ENCODE assay signal across 1 cellular context in the genomic region with DNA sequence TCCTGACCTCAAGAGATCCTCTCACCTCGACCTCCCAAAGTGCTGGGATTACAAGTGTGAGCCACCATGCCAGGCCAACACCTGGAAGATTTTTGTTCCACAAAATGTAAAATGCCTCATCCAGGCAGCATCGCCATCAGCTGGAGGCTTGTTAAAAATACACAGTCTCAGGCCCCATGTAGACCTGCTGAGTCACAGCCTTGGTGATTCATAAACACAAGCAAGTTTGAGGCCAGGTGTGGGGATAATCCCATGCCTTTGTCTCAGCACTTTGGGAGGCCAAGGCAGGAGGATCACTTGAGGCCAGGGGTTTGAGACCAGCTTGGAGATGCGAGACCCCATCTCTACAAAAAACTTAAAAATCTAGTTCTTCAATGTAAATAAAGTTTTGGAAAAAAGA.
A peak's percentile ranks its signal among the peaks of the same experiment; 100 is the strongest.
TF ChIP-seq lines count a peak whose summit lies in the region.

No MANE protein-coding gene starts in this region.

TF ChIP-seq in K562, 482 proteins besides CTCF, POLR2A, EP300 and RAD21 (continued from another document and continues in another):
- TF ChIP-seq, protein P1, sequence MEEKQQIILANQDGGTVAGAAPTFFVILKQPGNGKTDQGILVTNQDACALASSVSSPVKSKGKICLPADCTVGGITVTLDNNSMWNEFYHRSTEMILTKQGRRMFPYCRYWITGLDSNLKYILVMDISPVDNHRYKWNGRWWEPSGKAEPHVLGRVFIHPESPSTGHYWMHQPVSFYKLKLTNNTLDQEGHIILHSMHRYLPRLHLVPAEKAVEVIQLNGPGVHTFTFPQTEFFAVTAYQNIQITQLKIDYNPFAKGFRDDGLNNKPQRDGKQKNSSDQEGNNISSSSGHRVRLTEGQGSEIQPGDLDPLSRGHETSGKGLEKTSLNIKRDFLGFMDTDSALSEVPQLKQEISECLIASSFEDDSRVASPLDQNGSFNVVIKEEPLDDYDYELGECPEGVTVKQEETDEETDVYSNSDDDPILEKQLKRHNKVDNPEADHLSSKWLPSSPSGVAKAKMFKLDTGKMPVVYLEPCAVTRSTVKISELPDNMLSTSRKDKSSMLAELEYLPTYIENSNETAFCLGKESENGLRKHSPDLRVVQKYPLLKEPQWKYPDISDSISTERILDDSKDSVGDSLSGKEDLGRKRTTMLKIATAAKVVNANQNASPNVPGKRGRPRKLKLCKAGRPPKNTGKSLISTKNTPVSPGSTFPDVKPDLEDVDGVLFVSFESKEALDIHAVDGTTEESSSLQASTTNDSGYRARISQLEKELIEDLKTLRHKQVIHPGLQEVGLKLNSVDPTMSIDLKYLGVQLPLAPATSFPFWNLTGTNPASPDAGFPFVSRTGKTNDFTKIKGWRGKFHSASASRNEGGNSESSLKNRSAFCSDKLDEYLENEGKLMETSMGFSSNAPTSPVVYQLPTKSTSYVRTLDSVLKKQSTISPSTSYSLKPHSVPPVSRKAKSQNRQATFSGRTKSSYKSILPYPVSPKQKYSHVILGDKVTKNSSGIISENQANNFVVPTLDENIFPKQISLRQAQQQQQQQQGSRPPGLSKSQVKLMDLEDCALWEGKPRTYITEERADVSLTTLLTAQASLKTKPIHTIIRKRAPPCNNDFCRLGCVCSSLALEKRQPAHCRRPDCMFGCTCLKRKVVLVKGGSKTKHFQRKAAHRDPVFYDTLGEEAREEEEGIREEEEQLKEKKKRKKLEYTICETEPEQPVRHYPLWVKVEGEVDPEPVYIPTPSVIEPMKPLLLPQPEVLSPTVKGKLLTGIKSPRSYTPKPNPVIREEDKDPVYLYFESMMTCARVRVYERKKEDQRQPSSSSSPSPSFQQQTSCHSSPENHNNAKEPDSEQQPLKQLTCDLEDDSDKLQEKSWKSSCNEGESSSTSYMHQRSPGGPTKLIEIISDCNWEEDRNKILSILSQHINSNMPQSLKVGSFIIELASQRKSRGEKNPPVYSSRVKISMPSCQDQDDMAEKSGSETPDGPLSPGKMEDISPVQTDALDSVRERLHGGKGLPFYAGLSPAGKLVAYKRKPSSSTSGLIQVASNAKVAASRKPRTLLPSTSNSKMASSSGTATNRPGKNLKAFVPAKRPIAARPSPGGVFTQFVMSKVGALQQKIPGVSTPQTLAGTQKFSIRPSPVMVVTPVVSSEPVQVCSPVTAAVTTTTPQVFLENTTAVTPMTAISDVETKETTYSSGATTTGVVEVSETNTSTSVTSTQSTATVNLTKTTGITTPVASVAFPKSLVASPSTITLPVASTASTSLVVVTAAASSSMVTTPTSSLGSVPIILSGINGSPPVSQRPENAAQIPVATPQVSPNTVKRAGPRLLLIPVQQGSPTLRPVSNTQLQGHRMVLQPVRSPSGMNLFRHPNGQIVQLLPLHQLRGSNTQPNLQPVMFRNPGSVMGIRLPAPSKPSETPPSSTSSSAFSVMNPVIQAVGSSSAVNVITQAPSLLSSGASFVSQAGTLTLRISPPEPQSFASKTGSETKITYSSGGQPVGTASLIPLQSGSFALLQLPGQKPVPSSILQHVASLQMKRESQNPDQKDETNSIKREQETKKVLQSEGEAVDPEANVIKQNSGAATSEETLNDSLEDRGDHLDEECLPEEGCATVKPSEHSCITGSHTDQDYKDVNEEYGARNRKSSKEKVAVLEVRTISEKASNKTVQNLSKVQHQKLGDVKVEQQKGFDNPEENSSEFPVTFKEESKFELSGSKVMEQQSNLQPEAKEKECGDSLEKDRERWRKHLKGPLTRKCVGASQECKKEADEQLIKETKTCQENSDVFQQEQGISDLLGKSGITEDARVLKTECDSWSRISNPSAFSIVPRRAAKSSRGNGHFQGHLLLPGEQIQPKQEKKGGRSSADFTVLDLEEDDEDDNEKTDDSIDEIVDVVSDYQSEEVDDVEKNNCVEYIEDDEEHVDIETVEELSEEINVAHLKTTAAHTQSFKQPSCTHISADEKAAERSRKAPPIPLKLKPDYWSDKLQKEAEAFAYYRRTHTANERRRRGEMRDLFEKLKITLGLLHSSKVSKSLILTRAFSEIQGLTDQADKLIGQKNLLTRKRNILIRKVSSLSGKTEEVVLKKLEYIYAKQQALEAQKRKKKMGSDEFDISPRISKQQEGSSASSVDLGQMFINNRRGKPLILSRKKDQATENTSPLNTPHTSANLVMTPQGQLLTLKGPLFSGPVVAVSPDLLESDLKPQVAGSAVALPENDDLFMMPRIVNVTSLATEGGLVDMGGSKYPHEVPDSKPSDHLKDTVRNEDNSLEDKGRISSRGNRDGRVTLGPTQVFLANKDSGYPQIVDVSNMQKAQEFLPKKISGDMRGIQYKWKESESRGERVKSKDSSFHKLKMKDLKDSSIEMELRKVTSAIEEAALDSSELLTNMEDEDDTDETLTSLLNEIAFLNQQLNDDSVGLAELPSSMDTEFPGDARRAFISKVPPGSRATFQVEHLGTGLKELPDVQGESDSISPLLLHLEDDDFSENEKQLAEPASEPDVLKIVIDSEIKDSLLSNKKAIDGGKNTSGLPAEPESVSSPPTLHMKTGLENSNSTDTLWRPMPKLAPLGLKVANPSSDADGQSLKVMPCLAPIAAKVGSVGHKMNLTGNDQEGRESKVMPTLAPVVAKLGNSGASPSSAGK (IDR thresholded peaks at IDR 0.05) = no peak
- TF ChIP-seq, protein P2, sequence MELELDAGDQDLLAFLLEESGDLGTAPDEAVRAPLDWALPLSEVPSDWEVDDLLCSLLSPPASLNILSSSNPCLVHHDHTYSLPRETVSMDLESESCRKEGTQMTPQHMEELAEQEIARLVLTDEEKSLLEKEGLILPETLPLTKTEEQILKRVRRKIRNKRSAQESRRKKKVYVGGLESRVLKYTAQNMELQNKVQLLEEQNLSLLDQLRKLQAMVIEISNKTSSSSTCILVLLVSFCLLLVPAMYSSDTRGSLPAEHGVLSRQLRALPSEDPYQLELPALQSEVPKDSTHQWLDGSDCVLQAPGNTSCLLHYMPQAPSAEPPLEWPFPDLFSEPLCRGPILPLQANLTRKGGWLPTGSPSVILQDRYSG (tag; conservative IDR thresholded peaks at IDR 0.05; ENCODE audit: low read depth) = no peak
- peak; percentile 17; the same call in 1 of the 2 replicates for TF ChIP-seq GATAD2A (IDR thresholded peaks at IDR 0.05)
- TF ChIP-seq BRCA1 (IDR thresholded peaks at IDR 0.05) = no peak
- TF ChIP-seq BRCA1 (CRISPR knock-in tag; IDR thresholded peaks at IDR 0.05) = no peak
- peak; percentile 84 for TF ChIP-seq MAFF (IDR thresholded peaks at IDR 0.05; ENCODE audit: low read length)
- TF ChIP-seq EP400 (IDR thresholded peaks at IDR 0.05) = 0 out of 2 replicates have a peak, but pooled peaks have one; percentile 12
- no peak for TF ChIP-seq YBX1 (IDR thresholded peaks at IDR 0.05)
- no peak for TF ChIP-seq SREBF1 (IDR thresholded peaks at IDR 0.05; ENCODE audit: borderline replicate concordance, low read depth, low read length)
- TF ChIP-seq ZNF224 (CRISPR knock-in tag; IDR thresholded peaks at IDR 0.05) = no peak
- peak; percentile 83 for TF ChIP-seq SOX6 (IDR thresholded peaks at IDR 0.05)
- TF ChIP-seq LARP7 (IDR thresholded peaks at IDR 0.05) = no peak
- TF ChIP-seq E4F1 (CRISPR knock-in tag; IDR thresholded peaks at IDR 0.05; ENCODE audit: borderline replicate concordance) = no peak
- TF ChIP-seq CCNT2 (IDR thresholded peaks at IDR 0.05; ENCODE audit: borderline replicate concordance, extremely low read depth, insufficient read length, low read depth, low read length) = no peak
- TF ChIP-seq, protein P3, sequence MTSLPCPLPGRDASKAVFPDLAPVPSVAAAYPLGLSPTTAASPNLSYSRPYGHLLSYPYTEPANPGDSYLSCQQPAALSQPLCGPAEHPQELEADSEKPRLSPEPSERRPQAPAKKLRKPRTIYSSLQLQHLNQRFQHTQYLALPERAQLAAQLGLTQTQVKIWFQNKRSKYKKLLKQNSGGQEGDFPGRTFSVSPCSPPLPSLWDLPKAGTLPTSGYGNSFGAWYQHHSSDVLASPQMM (CRISPR knock-in tag; IDR thresholded peaks at IDR 0.05) = no peak
- no peak for TF ChIP-seq ZNF124 (CRISPR knock-in tag; IDR thresholded peaks at IDR 0.05)
- TF ChIP-seq TRIM28 (IDR thresholded peaks at IDR 0.05) = no peak
- no peak for TF ChIP-seq RBBP5 (IDR thresholded peaks at IDR 0.05; ENCODE audit: borderline replicate concordance, insufficient read depth, low read length, poor library complexity, severe bottlenecking)
- TF ChIP-seq, protein P4, sequence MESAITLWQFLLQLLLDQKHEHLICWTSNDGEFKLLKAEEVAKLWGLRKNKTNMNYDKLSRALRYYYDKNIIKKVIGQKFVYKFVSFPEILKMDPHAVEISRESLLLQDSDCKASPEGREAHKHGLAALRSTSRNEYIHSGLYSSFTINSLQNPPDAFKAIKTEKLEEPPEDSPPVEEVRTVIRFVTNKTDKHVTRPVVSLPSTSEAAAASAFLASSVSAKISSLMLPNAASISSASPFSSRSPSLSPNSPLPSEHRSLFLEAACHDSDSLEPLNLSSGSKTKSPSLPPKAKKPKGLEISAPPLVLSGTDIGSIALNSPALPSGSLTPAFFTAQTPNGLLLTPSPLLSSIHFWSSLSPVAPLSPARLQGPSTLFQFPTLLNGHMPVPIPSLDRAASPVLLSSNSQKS (CRISPR knock-in tag; IDR thresholded peaks at IDR 0.05) = no peak
- TF ChIP-seq ZNF140 (CRISPR knock-in tag; IDR thresholded peaks at IDR 0.05) = no peak
- 0 out of 2 replicates have a peak, but pooled peaks have one; percentile 42 for TF ChIP-seq HDAC2 (IDR thresholded peaks at IDR 0.05)
- TF ChIP-seq DNMT1 (IDR thresholded peaks at IDR 0.05) = no peak
- no peak for TF ChIP-seq ZBTB8A (IDR thresholded peaks at IDR 0.05; ENCODE audit: partially characterized antibody)
- TF ChIP-seq HDAC1 (IDR thresholded peaks at IDR 0.05) = no peak
- TF ChIP-seq, protein P5, sequence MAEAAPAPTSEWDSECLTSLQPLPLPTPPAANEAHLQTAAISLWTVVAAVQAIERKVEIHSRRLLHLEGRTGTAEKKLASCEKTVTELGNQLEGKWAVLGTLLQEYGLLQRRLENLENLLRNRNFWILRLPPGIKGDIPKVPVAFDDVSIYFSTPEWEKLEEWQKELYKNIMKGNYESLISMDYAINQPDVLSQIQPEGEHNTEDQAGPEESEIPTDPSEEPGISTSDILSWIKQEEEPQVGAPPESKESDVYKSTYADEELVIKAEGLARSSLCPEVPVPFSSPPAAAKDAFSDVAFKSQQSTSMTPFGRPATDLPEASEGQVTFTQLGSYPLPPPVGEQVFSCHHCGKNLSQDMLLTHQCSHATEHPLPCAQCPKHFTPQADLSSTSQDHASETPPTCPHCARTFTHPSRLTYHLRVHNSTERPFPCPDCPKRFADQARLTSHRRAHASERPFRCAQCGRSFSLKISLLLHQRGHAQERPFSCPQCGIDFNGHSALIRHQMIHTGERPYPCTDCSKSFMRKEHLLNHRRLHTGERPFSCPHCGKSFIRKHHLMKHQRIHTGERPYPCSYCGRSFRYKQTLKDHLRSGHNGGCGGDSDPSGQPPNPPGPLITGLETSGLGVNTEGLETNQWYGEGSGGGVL (CRISPR knock-in tag; IDR thresholded peaks at IDR 0.05) = no peak
- no peak for TF ChIP-seq STAT5B (CRISPR knock-in tag; IDR thresholded peaks at IDR 0.05)
- no peak for TF ChIP-seq USF2 (CRISPR knock-in tag; IDR thresholded peaks at IDR 0.05)
- TF ChIP-seq KAT7 (CRISPR knock-in tag; IDR thresholded peaks at IDR 0.05; ENCODE audit: borderline replicate concordance) = no peak
- peak; percentile 55 for TF ChIP-seq DACH1 (IDR thresholded peaks at IDR 0.05; ENCODE audit: partially characterized antibody)
- TF ChIP-seq RBM25 (IDR thresholded peaks at IDR 0.05; ENCODE audit: low read depth, low read length, severe bottlenecking) = no peak
- TF ChIP-seq, protein P6, sequence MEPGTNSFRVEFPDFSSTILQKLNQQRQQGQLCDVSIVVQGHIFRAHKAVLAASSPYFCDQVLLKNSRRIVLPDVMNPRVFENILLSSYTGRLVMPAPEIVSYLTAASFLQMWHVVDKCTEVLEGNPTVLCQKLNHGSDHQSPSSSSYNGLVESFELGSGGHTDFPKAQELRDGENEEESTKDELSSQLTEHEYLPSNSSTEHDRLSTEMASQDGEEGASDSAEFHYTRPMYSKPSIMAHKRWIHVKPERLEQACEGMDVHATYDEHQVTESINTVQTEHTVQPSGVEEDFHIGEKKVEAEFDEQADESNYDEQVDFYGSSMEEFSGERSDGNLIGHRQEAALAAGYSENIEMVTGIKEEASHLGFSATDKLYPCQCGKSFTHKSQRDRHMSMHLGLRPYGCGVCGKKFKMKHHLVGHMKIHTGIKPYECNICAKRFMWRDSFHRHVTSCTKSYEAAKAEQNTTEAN (CRISPR knock-in tag; IDR thresholded peaks at IDR 0.05) = no peak
- peak in 1 of 2 experiments; percentile 43; a peak in 2 of 4 replicates for TF ChIP-seq ARNT (IDR thresholded peaks at IDR 0.05)
- TF ChIP-seq MTA3 (IDR thresholded peaks at IDR 0.05; ENCODE audit: borderline replicate concordance) = peak; percentile 24; the same call in 1 of the 2 replicates
- TF ChIP-seq ZNF280B (CRISPR knock-in tag; IDR thresholded peaks at IDR 0.05) = no peak
- peak; percentile 84 for TF ChIP-seq DPF2 (IDR thresholded peaks at IDR 0.05)
- no peak for TF ChIP-seq NR1H2 (CRISPR knock-in tag; IDR thresholded peaks at IDR 0.05)
- TF ChIP-seq TEAD2 (tag; IDR thresholded peaks at IDR 0.05) = no peak
